8 cellular contexts compared by ENCODE assay signal in the genomic region with DNA sequence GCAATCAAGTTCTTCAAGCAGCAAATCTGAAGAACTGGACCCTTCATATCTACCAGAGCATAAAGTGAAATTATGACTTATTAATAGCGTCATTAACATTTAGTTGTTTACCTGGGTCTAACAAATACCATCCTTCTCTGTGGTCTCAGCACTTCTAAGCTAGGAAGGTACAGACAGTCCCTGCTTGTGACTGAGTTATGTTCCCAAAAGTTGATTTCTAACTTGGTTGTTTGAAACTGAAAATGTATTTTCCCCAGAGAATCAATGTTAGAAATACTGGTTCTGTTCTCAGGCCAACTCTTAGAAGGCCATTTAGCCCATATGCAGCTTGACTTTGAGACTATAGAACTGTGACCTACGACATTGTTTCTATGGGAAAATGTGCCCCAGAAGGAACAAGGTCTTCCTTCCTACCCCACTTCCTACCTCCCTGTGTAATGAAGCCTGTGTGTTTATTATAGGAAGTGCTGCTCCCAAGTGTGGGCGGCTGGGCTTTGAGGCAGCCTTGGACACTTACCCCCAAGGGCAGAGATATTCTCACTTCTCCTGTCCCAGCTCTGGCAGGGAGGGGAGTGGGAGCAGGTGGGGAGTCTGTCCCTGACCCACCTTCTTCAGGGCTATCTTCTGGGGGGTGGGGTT. TPM values are rescaled to one million over a fixed set of nuclear protein-coding genes. Genes with fewer than 3 reads are reported as not detected.
DNase-seq lines count a peak whose midpoint lies in the region; ATAC-seq and TF ChIP-seq lines count a peak whose summit lies in the region.

No MANE protein-coding gene starts in this region.

- H3K27ac ChIP-seq in left lung (peak overlapping the region in 1 of 2 donors; percentile 9), mesendoderm (ENCODE audit: low read depth, low read length) (no peak overlapping the region)

- H3K9me3 ChIP-seq in left lung (no peaks in the 10 kb centered on the region), HAP-1 (no peaks in the 10 kb centered on the region)

- H2BK120ac ChIP-seq in mesendoderm (ENCODE audit: low read depth, low read length), result no peak overlapping the region

- intact Hi-C loops in left lung (cut with DNase I), result no loop called here

- no peaks in the 10 kb centered on the region for H3K36me3 ChIP-seq in left lung
- H3K36me3 ChIP-seq in mesendoderm (ENCODE audit: control insufficient read depth, insufficient read depth, low read length), result no peaks in the 10 kb centered on the region
- H3K36me3 ChIP-seq in HAP-1 (replicated peaks), result no peaks in the 10 kb centered on the region

- H3K4me2 ChIP-seq in mesendoderm (ENCODE audit: low read length), result no peak overlapping the region

- no peak overlapping the region for H4K8ac ChIP-seq in mesendoderm (ENCODE audit: low read depth, low read length)

- DNase-seq in left lung (no peak), NAMALWA (ENCODE audit: low spot score) (no peak), mesendoderm (no peak), NCI-H2227 treated with DMSO at 0.1 percent for 48 hours (lab: John Stamatoyannopoulos, UW) (no peak), HAP-1 (ENCODE audit: low spot score in 2 of 2) (no peak)

- peak; percentile 18 for ATAC-seq in GM18858 (IDR thresholded peaks at IDR 0.05; ENCODE audit: unreplicated experiment)
- ATAC-seq in GM21619 (IDR thresholded peaks at IDR 0.05; ENCODE audit: unreplicated experiment), result peak; percentile 39
- ATAC-seq in HG03521 (IDR thresholded peaks at IDR 0.05; ENCODE audit: unreplicated experiment), result peak; percentile 34
- ATAC-seq in left lung, result peak; percentile 37

- H3K79me1 ChIP-seq in mesendoderm (ENCODE audit: low read length), result no peaks in the 10 kb centered on the region

- no peak for TF ChIP-seq CTCF in left lung (IDR thresholded peaks at IDR 0.05)

- H3K18ac ChIP-seq in mesendoderm (ENCODE audit: low read length), result no peak overlapping the region

- no peak overlapping the region for H3K9ac ChIP-seq in mesendoderm (ENCODE audit: low read length)

- H4K5ac ChIP-seq in mesendoderm (ENCODE audit: low read length), result no peak overlapping the region

- no peak overlapping the region for H2BK15ac ChIP-seq in mesendoderm (replicated peaks; ENCODE audit: low read depth)

- H3K4me1 ChIP-seq in left lung (peaks cover 0 to 23% of the 10 kb centered on the region in 2 donors), mesendoderm (ENCODE audit: control insufficient read depth, low read depth, low read length) (no peaks in the 10 kb centered on the region), HAP-1 (peaks cover 2% of the 10 kb centered on the region; the same call in 1 of the 2 replicates)

- H3K79me2 ChIP-seq in mesendoderm (ENCODE audit: control insufficient read depth, insufficient read depth, low read length), result no peaks in the 10 kb centered on the region

- H2AK5ac ChIP-seq in mesendoderm (ENCODE audit: low read length), result no peak overlapping the region

- in situ Hi-C loops in HAP-1 (cut with MboI; ENCODE audit: low sequenced_read_pairs), result no loop called here

- no peak overlapping the region for H2BK5ac ChIP-seq in mesendoderm (ENCODE audit: low read length)

- no peak overlapping the region for H3K4ac ChIP-seq in mesendoderm (ENCODE audit: low read depth, low read length)

- H3K27me3 ChIP-seq in left lung, result no peaks in the 10 kb centered on the region
- no peaks in the 10 kb centered on the region for H3K27me3 ChIP-seq in mesendoderm (ENCODE audit: insufficient read depth, low read length, poor library complexity)
- 0 out of 2 replicates have a peak, but pooled peaks cover 2% of the 10 kb centered on the region for H3K27me3 ChIP-seq in HAP-1 (ENCODE audit: low read depth)

- WGBS in mesendoderm (ENCODE audit: extremely low coverage, insufficient coverage, low lambda C conversion rate), result no CpG with 5 or more reads among the region's 3 CpGs

- no peak overlapping the region for H3K56ac ChIP-seq in mesendoderm (ENCODE audit: low read length)

- no peak overlapping the region for H3K4me3 ChIP-seq in left lung
- H3K4me3 ChIP-seq in mesendoderm (ENCODE audit: low read length), result no peak overlapping the region
- no peak overlapping the region for H3K4me3 ChIP-seq in HAP-1

- no peak overlapping the region for H3K23ac ChIP-seq in mesendoderm (ENCODE audit: low read length)

RNA-seq across cellular contexts. Expression of a gene that starts 12.2 kb away (rescaled TPM):
- 10 to 100 TPM; 25.1 to 35.8 TPM for total RNA-seq in left lung
- polyA plus RNA-seq in mesendoderm (2013, experiment 1 of 2), result 70.7 TPM
- polyA plus RNA-seq in mesendoderm (2013, experiment 2 of 2), result 71.6 TPM

RNA-seq across cellular contexts. Expression of a gene that starts 35.2 kb away (rescaled TPM):
- total RNA-seq in left lung, result 10 to 100 TPM; 14.3 to 16.6 TPM
- 37.0 TPM for polyA plus RNA-seq in mesendoderm (2013, experiment 1 of 2)
- polyA plus RNA-seq in mesendoderm (2013, experiment 2 of 2), result 37.0 TPM
